Comparison of ENCODE assay signal across 1 cellular context in the genomic region with DNA sequence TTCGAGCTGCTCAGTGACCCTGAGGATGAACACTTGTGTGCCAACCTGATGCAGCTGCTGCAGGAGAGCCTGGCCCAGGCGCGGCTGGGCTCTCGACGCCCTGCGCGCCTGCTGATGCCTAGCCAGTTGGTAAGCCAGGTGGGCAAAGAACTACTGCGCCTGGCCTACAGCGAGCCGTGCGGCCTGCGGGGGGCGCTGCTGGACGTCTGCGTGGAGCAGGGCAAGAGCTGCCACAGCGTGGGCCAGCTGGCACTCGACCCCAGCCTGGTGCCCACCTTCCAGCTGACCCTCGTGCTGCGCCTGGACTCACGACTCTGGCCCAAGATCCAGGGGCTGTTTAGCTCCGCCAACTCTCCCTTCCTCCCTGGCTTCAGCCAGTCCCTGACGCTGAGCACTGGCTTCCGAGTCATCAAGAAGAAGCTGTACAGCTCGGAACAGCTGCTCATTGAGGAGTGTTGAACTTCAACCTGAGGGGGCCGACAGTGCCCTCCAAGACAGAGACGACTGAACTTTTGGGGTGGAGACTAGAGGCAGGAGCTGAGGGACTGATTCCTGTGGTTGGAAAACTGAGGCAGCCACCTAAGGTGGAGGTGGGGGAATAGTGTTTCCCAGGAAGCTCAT.
TF ChIP-seq lines count a peak whose summit lies in the region.

No MANE protein-coding gene starts in this region.

TF ChIP-seq in K562, 482 proteins besides CTCF, POLR2A, EP300 and RAD21 (continued from another document and continues in another):
- TF ChIP-seq SIRT6 (IDR thresholded peaks at IDR 0.05; ENCODE audit: low read depth, low read length) (no peak), SUPT5H (IDR thresholded peaks at IDR 0.05) (0 out of 2 replicates have a peak, but pooled peaks have one; percentile 30), RCOR1 (IDR thresholded peaks at IDR 0.05; ENCODE audit: borderline replicate concordance in 1 of 2, low read depth in 2 of 2, low read length in 2 of 2) (no peak), ZNF551 (CRISPR knock-in tag; IDR thresholded peaks at IDR 0.05) (no peak), ZNF175 (CRISPR knock-in tag; IDR thresholded peaks at IDR 0.05; ENCODE audit: low read depth) (peak; percentile 86), KLF6 (CRISPR knock-in tag; IDR thresholded peaks at IDR 0.05; ENCODE audit: borderline replicate concordance) (peak; percentile 51; the same call in 1 of the 2 replicates), KAT2B (IDR thresholded peaks at IDR 0.05; ENCODE audit: low read depth, low read length) (no peak), ZNF699 (CRISPR knock-in tag; IDR thresholded peaks at IDR 0.05; ENCODE audit: insufficient replicate concordance) (no peak), NFE2L1 (tag; IDR thresholded peaks at IDR 0.05; ENCODE audit: borderline replicate concordance, low read depth) (no peak), MEIS2 (IDR thresholded peaks at IDR 0.05; ENCODE audit: partially characterized antibody) (no peak), ELF2 (CRISPR knock-in tag; IDR thresholded peaks at IDR 0.05) (peak; percentile 1; the same call in 1 of the 2 replicates), ZNF23 (CRISPR knock-in tag; IDR thresholded peaks at IDR 0.05) (no peak), STAG1 (CRISPR knock-in tag; IDR thresholded peaks at IDR 0.05; ENCODE audit: borderline replicate concordance) (no peak), LARP7 (IDR thresholded peaks at IDR 0.05) (no peak), ZNF589 (CRISPR knock-in tag; IDR thresholded peaks at IDR 0.05; ENCODE audit: low read depth) (no peak), MAFK (IDR thresholded peaks at IDR 0.05; ENCODE audit: low read length) (no peak; the same call in 1 of the 2 replicates), NR3C1 (CRISPR knock-in tag; IDR thresholded peaks at IDR 0.05) (no peak), CBFB (CRISPR knock-in tag; IDR thresholded peaks at IDR 0.05) (no peak), U2AF2 (optimal IDR thresholded peaks at IDR 0.05; ENCODE audit: low read depth, low read length) (no peak), TCFL5 (CRISPR knock-in tag; conservative IDR thresholded peaks at IDR 0.05) (peak; percentile 61; the same call in 1 of the 2 replicates), ZFX (CRISPR knock-in tag; IDR thresholded peaks at IDR 0.05) (no peak), MTA1 (IDR thresholded peaks at IDR 0.05; ENCODE audit: borderline replicate concordance) (no peak), ZNF76 (CRISPR knock-in tag; IDR thresholded peaks at IDR 0.05; ENCODE audit: borderline replicate concordance) (peak; percentile 81; the same call in 1 of the 2 replicates), JUN (IDR thresholded peaks at IDR 0.05; ENCODE audit: borderline replicate concordance, low read depth, low read length) (no peak; the same call in 1 of the 2 replicates), JUN (CRISPR knock-in tag; IDR thresholded peaks at IDR 0.05; ENCODE audit: borderline replicate concordance) (peak; percentile 89; the same call in 1 of the 2 replicates)
- TF ChIP-seq, protein P1, sequence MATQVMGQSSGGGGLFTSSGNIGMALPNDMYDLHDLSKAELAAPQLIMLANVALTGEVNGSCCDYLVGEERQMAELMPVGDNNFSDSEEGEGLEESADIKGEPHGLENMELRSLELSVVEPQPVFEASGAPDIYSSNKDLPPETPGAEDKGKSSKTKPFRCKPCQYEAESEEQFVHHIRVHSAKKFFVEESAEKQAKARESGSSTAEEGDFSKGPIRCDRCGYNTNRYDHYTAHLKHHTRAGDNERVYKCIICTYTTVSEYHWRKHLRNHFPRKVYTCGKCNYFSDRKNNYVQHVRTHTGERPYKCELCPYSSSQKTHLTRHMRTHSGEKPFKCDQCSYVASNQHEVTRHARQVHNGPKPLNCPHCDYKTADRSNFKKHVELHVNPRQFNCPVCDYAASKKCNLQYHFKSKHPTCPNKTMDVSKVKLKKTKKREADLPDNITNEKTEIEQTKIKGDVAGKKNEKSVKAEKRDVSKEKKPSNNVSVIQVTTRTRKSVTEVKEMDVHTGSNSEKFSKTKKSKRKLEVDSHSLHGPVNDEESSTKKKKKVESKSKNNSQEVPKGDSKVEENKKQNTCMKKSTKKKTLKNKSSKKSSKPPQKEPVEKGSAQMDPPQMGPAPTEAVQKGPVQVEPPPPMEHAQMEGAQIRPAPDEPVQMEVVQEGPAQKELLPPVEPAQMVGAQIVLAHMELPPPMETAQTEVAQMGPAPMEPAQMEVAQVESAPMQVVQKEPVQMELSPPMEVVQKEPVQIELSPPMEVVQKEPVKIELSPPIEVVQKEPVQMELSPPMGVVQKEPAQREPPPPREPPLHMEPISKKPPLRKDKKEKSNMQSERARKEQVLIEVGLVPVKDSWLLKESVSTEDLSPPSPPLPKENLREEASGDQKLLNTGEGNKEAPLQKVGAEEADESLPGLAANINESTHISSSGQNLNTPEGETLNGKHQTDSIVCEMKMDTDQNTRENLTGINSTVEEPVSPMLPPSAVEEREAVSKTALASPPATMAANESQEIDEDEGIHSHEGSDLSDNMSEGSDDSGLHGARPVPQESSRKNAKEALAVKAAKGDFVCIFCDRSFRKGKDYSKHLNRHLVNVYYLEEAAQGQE (CRISPR knock-in tag; IDR thresholded peaks at IDR 0.05; ENCODE audit: low read depth), result no peak
- TF ChIP-seq, protein P2, sequence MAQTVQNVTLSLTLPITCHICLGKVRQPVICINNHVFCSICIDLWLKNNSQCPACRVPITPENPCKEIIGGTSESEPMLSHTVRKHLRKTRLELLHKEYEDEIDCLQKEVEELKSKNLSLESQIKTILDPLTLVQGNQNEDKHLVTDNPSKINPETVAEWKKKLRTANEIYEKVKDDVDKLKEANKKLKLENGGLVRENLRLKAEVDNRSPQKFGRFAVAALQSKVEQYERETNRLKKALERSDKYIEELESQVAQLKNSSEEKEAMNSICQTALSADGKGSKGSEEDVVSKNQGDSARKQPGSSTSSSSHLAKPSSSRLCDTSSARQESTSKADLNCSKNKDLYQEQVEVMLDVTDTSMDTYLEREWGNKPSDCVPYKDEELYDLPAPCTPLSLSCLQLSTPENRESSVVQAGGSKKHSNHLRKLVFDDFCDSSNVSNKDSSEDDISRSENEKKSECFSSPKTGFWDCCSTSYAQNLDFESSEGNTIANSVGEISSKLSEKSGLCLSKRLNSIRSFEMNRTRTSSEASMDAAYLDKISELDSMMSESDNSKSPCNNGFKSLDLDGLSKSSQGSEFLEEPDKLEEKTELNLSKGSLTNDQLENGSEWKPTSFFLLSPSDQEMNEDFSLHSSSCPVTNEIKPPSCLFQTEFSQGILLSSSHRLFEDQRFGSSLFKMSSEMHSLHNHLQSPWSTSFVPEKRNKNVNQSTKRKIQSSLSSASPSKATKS (CRISPR knock-in tag; IDR thresholded peaks at IDR 0.05), result peak; percentile 83
- TF ChIP-seq, protein P3, sequence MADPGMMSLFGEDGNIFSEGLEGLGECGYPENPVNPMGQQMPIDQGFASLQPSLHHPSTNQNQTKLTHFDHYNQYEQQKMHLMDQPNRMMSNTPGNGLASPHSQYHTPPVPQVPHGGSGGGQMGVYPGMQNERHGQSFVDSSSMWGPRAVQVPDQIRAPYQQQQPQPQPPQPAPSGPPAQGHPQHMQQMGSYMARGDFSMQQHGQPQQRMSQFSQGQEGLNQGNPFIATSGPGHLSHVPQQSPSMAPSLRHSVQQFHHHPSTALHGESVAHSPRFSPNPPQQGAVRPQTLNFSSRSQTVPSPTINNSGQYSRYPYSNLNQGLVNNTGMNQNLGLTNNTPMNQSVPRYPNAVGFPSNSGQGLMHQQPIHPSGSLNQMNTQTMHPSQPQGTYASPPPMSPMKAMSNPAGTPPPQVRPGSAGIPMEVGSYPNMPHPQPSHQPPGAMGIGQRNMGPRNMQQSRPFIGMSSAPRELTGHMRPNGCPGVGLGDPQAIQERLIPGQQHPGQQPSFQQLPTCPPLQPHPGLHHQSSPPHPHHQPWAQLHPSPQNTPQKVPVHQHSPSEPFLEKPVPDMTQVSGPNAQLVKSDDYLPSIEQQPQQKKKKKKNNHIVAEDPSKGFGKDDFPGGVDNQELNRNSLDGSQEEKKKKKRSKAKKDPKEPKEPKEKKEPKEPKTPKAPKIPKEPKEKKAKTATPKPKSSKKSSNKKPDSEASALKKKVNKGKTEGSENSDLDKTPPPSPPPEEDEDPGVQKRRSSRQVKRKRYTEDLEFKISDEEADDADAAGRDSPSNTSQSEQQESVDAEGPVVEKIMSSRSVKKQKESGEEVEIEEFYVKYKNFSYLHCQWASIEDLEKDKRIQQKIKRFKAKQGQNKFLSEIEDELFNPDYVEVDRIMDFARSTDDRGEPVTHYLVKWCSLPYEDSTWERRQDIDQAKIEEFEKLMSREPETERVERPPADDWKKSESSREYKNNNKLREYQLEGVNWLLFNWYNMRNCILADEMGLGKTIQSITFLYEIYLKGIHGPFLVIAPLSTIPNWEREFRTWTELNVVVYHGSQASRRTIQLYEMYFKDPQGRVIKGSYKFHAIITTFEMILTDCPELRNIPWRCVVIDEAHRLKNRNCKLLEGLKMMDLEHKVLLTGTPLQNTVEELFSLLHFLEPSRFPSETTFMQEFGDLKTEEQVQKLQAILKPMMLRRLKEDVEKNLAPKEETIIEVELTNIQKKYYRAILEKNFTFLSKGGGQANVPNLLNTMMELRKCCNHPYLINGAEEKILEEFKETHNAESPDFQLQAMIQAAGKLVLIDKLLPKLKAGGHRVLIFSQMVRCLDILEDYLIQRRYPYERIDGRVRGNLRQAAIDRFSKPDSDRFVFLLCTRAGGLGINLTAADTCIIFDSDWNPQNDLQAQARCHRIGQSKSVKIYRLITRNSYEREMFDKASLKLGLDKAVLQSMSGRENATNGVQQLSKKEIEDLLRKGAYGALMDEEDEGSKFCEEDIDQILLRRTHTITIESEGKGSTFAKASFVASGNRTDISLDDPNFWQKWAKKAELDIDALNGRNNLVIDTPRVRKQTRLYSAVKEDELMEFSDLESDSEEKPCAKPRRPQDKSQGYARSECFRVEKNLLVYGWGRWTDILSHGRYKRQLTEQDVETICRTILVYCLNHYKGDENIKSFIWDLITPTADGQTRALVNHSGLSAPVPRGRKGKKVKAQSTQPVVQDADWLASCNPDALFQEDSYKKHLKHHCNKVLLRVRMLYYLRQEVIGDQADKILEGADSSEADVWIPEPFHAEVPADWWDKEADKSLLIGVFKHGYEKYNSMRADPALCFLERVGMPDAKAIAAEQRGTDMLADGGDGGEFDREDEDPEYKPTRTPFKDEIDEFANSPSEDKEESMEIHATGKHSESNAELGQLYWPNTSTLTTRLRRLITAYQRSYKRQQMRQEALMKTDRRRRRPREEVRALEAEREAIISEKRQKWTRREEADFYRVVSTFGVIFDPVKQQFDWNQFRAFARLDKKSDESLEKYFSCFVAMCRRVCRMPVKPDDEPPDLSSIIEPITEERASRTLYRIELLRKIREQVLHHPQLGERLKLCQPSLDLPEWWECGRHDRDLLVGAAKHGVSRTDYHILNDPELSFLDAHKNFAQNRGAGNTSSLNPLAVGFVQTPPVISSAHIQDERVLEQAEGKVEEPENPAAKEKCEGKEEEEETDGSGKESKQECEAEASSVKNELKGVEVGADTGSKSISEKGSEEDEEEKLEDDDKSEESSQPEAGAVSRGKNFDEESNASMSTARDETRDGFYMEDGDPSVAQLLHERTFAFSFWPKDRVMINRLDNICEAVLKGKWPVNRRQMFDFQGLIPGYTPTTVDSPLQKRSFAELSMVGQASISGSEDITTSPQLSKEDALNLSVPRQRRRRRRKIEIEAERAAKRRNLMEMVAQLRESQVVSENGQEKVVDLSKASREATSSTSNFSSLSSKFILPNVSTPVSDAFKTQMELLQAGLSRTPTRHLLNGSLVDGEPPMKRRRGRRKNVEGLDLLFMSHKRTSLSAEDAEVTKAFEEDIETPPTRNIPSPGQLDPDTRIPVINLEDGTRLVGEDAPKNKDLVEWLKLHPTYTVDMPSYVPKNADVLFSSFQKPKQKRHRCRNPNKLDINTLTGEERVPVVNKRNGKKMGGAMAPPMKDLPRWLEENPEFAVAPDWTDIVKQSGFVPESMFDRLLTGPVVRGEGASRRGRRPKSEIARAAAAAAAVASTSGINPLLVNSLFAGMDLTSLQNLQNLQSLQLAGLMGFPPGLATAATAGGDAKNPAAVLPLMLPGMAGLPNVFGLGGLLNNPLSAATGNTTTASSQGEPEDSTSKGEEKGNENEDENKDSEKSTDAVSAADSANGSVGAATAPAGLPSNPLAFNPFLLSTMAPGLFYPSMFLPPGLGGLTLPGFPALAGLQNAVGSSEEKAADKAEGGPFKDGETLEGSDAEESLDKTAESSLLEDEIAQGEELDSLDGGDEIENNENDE (IDR thresholded peaks at IDR 0.05; ENCODE audit: low read depth, low read length), result no peak
- TF ChIP-seq, protein P4, sequence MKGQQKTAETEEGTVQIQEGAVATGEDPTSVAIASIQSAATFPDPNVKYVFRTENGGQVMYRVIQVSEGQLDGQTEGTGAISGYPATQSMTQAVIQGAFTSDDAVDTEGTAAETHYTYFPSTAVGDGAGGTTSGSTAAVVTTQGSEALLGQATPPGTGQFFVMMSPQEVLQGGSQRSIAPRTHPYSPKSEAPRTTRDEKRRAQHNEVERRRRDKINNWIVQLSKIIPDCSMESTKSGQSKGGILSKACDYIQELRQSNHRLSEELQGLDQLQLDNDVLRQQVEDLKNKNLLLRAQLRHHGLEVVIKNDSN (CRISPR knock-in tag; IDR thresholded peaks at IDR 0.05), result no peak; the same call in 1 of the 2 replicates
- TF ChIP-seq, protein P5, sequence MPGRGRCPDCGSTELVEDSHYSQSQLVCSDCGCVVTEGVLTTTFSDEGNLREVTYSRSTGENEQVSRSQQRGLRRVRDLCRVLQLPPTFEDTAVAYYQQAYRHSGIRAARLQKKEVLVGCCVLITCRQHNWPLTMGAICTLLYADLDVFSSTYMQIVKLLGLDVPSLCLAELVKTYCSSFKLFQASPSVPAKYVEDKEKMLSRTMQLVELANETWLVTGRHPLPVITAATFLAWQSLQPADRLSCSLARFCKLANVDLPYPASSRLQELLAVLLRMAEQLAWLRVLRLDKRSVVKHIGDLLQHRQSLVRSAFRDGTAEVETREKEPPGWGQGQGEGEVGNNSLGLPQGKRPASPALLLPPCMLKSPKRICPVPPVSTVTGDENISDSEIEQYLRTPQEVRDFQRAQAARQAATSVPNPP (IDR thresholded peaks at IDR 0.05; ENCODE audit: borderline replicate concordance, insufficient read depth, insufficient read length), result no peak
- TF ChIP-seq, protein P6, sequence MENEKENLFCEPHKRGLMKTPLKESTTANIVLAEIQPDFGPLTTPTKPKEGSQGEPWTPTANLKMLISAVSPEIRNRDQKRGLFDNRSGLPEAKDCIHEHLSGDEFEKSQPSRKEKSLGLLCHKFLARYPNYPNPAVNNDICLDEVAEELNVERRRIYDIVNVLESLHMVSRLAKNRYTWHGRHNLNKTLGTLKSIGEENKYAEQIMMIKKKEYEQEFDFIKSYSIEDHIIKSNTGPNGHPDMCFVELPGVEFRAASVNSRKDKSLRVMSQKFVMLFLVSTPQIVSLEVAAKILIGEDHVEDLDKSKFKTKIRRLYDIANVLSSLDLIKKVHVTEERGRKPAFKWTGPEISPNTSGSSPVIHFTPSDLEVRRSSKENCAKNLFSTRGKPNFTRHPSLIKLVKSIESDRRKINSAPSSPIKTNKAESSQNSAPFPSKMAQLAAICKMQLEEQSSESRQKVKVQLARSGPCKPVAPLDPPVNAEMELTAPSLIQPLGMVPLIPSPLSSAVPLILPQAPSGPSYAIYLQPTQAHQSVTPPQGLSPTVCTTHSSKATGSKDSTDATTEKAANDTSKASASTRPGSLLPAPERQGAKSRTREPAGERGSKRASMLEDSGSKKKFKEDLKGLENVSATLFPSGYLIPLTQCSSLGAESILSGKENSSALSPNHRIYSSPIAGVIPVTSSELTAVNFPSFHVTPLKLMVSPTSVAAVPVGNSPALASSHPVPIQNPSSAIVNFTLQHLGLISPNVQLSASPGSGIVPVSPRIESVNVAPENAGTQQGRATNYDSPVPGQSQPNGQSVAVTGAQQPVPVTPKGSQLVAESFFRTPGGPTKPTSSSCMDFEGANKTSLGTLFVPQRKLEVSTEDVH (IDR thresholded peaks at IDR 0.05; ENCODE audit: low read depth, partially characterized antibody), result no peak
